8 cellular contexts compared by ENCODE assay signal in the genomic region with DNA sequence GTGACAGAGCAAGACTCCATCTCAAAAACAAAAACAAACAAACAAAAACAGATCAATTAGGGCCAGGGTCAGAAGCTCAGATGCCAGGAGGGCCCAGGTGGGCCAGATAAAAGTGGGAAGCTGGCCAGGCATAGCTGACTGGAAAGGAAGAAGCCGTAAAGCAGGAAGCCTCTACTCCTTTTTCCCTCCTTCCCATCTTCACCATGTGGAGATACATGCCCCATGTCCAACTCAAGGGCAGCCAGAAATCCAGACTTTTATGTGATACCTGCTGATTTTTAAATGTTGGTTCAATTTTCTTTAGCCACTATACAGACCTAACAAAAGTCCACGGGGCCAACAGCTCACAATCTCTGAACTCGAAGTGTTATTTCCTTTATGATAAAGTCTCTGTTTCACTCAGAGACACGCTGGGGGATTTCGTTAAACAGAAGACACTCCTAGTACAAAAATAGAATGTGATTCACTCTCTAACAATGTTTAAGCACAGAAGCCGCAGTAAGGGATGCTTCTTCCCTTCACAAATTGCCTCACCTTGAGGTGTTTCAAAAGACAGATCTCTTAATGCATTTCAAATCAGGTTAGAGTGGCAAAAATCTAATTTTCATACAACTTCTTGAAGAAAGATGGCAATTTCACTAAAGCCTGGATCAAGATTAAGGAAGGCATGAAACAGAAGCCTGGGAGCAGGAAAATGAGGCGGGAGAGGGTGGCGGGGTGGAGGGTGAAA. TPM values are rescaled to one million over a fixed set of nuclear protein-coding genes. Genes with fewer than 3 reads are reported as not detected.
DNase-seq lines count a peak whose midpoint lies in the region; ATAC-seq and TF ChIP-seq lines count a peak whose summit lies in the region.
"Had no signal": no experiment of that assay in that cellular context is flagged by ENCODE, and none has a peak within 500 bp of the region (broad histone marks: within the 10 kb centered on the region; RNA-seq: fewer than 3 reads in every experiment).

No MANE protein-coding gene starts in this region.

- DNase-seq in PC-3 = peak; percentile 71
- DNase-seq in HAP-1 (ENCODE audit: low spot score in 2 of 2) = no peak
- no peak for DNase-seq in CD8-positive, alpha-beta memory T cell
- DNase-seq in NCI-H774 (lab: John Stamatoyannopoulos, UW) = no peak

- intact Hi-C loops in PC-3 (cut with micrococcal nuclease) = no loop called here

- peaks cover 0 to 6% (median 3%) of the 10 kb centered on the region in 3 donors for H3K4me1 Mint-ChIP-seq in CD8-positive, alpha-beta memory T cell

- H3K36me3 Mint-ChIP-seq in CD8-positive, alpha-beta memory T cell = no peaks in the 10 kb centered on the region

- ATAC-seq in GM19023 (IDR thresholded peaks at IDR 0.05; ENCODE audit: unreplicated experiment) = peak; percentile 69
- ATAC-seq in HG02763 (IDR thresholded peaks at IDR 0.05; ENCODE audit: unreplicated experiment) = peak; percentile 62
- peak; percentile 91 for ATAC-seq in PC-3

- POLR2A ChIA-PET in PC-3 (lab: Charles Lee; ENCODE audit: unreplicated experiment) = no interaction called here
- POLR2A ChIA-PET in CD8-positive, alpha-beta memory T cell (lab: Charles Lee) = no interaction called here

- CTCF ChIA-PET in PC-3 (lab: Charles Lee) = no interaction called here
- CTCF ChIA-PET in CD8-positive, alpha-beta memory T cell (lab: Charles Lee) = no interaction called here

- BruUV-seq in PC-3 (replicated peaks; lab: Mats Ljungman, UMichigan) = TSS peak; percentile 35

- H3K9me2 ChIP-seq in PC-3 (replicated peaks; ENCODE audit: low read length) = no peaks in the 10 kb centered on the region

- peak overlapping the region; percentile 60 for H3K27ac ChIP-seq in PC-3 (ENCODE audit: low read length)
- peak overlapping the region; percentile 78 for H3K27ac ChIP-seq in mesodermal cell (ENCODE audit: low read depth, low read length, severe bottlenecking)
- no peak overlapping the region for H3K27ac ChIP-seq in CD8-positive, alpha-beta memory T cell (ENCODE audit: low read depth, low read length)

- peaks cover 11% of the 10 kb centered on the region for H3K4me1 ChIP-seq in PC-3 (ENCODE audit: insufficient read depth, low read length)
- peaks cover 35% of the 10 kb centered on the region for H3K4me1 ChIP-seq in mesodermal cell (ENCODE audit: control insufficient read depth, insufficient read depth, low read length, poor library complexity, severe bottlenecking)
- H3K4me1 ChIP-seq in HAP-1 = no peaks in the 10 kb centered on the region
- no peaks in the 10 kb centered on the region for H3K4me1 ChIP-seq in CD8-positive, alpha-beta memory T cell (ENCODE audit: insufficient read depth, low read length)

- no peaks in the 10 kb centered on the region for H3K79me2 ChIP-seq in PC-3 (ENCODE audit: low read length)

- in situ Hi-C loops in HAP-1 (cut with MboI; ENCODE audit: low sequenced_read_pairs) = no loop called here

- H3K4me3 Mint-ChIP-seq in CD8-positive, alpha-beta memory T cell = peak overlapping the region in 1 of 7 donors; percentile 49

- peak overlapping the region in 4 of 8 donors; percentile 5 to 62 (median 45) for H3K27ac Mint-ChIP-seq in CD8-positive, alpha-beta memory T cell

- H3K36me3 ChIP-seq in PC-3 (ENCODE audit: low read depth, low read length) = no peaks in the 10 kb centered on the region
- H3K36me3 ChIP-seq in mesodermal cell (ENCODE audit: control insufficient read depth, insufficient read depth, low read length) = no peaks in the 10 kb centered on the region
- no peaks in the 10 kb centered on the region for H3K36me3 ChIP-seq in HAP-1 (replicated peaks)
- no peaks in the 10 kb centered on the region for H3K36me3 ChIP-seq in CD8-positive, alpha-beta memory T cell (ENCODE audit: insufficient read depth, low read length)

- peak overlapping the region; percentile 81 for H2AFZ ChIP-seq in PC-3 (ENCODE audit: low read length)

- H3K27me3 ChIP-seq in PC-3 (ENCODE audit: low read length) (no peaks in the 10 kb centered on the region), HAP-1 (ENCODE audit: low read depth) (no peaks in the 10 kb centered on the region)
- H3K27me3 ChIP-seq in CD8-positive, alpha-beta memory T cell (ENCODE audit: insufficient read depth, low read length, poor library complexity, severe bottlenecking) = no peaks in the 10 kb centered on the region

- no peaks in the 10 kb centered on the region for H3K9me3 ChIP-seq in PC-3 (ENCODE audit: low read length)
- H3K9me3 ChIP-seq in mesodermal cell (ENCODE audit: control insufficient read depth, low read length) = no peaks in the 10 kb centered on the region
- no peaks in the 10 kb centered on the region for H3K9me3 ChIP-seq in HAP-1
- no peaks in the 10 kb centered on the region for H3K9me3 ChIP-seq in CD8-positive, alpha-beta memory T cell (ENCODE audit: low read length)

- peak overlapping the region; percentile 18; the same call in 1 of the 2 replicates for H3K9ac ChIP-seq in PC-3 (ENCODE audit: low read length)

- no peaks in the 10 kb centered on the region for H4K20me1 ChIP-seq in PC-3 (ENCODE audit: low read length)

- no peaks in the 10 kb centered on the region for H3F3A ChIP-seq in PC-3 (ENCODE audit: low read length, unreplicated experiment)

- WGBS in mesodermal cell (ENCODE audit: insufficient coverage in 2 of 2), 2 experiments = 64 to 72% methylated on average over 4 to 6 of the region's 8 CpGs

- peaks cover 0 to 3% of the 10 kb centered on the region in 2 donors for H3K27me3 Mint-ChIP-seq in CD8-positive, alpha-beta memory T cell

- H3K9me3 Mint-ChIP-seq in CD8-positive, alpha-beta memory T cell = no peaks in the 10 kb centered on the region

- no peak for TF ChIP-seq CTCF in PC-3 (conservative IDR thresholded peaks at IDR 0.05; ENCODE audit: low read depth, low read length)

- peak overlapping the region; percentile 68 for H3K4me2 ChIP-seq in PC-3 (ENCODE audit: low read length)

- H3K4me3 ChIP-seq in PC-3 (ENCODE audit: low read length) (no peak overlapping the region; the same call in 1 of the 2 replicates), mesodermal cell (ENCODE audit: extremely low read depth, insufficient read depth, low read length, poor library complexity, severe bottlenecking) (no peak overlapping the region), HAP-1 (no peak overlapping the region)
- no peak overlapping the region for H3K4me3 ChIP-seq in CD8-positive, alpha-beta memory T cell (ENCODE audit: low read length)

RNA-seq across cellular contexts. Expression of a gene that starts 14.0 kb away (rescaled TPM):
- not detected in 2 replicates for total RNA-seq in PC-3 (2014; rRNA removed)
- polyA plus RNA-seq in mesodermal cell (2013, experiment 1 of 2) = not detected
- polyA plus RNA-seq in mesodermal cell (2013, experiment 2 of 2) = not detected
- total RNA-seq in CD8-positive, alpha-beta memory T cell = not detected
- not detected for polyA plus RNA-seq in CD8-positive, alpha-beta memory T cell
- total RNA-seq: liver had no signal
- polyA plus RNA-seq: liver had no signal

RNA-seq across cellular contexts. Expression of a gene that starts 48.9 kb away (rescaled TPM):
- total RNA-seq in PC-3 (2014; rRNA removed) = 24.5 and 40.8 TPM in 2 replicates
- polyA plus RNA-seq in mesodermal cell (2013, experiment 1 of 2) = 67.4 TPM
- 73.2 TPM for polyA plus RNA-seq in mesodermal cell (2013, experiment 2 of 2)
- total RNA-seq in CD8-positive, alpha-beta memory T cell = 10 to 100 TPM; 15.4 to 16.4 TPM
- 2.1 TPM for polyA plus RNA-seq in CD8-positive, alpha-beta memory T cell

RNA-seq across cellular contexts. Expression of a gene that starts 49.0 kb away (rescaled TPM):
- total RNA-seq in PC-3 (2014; rRNA removed) = 11.5 and 17.3 TPM in 2 replicates
- polyA plus RNA-seq in mesodermal cell (2013, experiment 1 of 2) = 10.9 TPM
- polyA plus RNA-seq in mesodermal cell (2013, experiment 2 of 2) = 10.4 TPM
- total RNA-seq in CD8-positive, alpha-beta memory T cell = 1 to 10 TPM; 4.8 to 7.0 TPM
- 8.3 TPM for polyA plus RNA-seq in CD8-positive, alpha-beta memory T cell
